In genomic region chr1:26571381-26571780, GRCh38 we compare ENCODE assay signal across 30 cellular contexts.
"Had no signal": no experiment of that assay in that cellular context is flagged by ENCODE, and none has a peak within 500 bp of the region (broad histone marks: within the 10 kb centered on the region; RNA-seq: fewer than 3 reads in every experiment).

No MANE protein-coding gene starts in this region.

- H3K27ac Mint-ChIP-seq: activated CD4-positive, alpha-beta memory T cell treated with anti-CD3 and anti-CD28 coated beads, Interleukin-2, amount 10 ng/mL, durations not matched to agents 7 days and 5 days; activated CD8-positive, alpha-beta memory T cell treated with anti-CD3 and anti-CD28 coated beads, Interleukin-2, amount 10 ng/mL, durations not matched to agents 7 days and 5 days; activated naive CD4-positive, alpha-beta T cell treated with anti-CD3 and anti-CD28 coated beads for 36 hours had no signal

- H3K4me3 ChIP-seq: ascending aorta, cardiac muscle cell, MG63, SJCRH30, SK-N-MC had no signal

- H3K27ac ChIP-seq: ascending aorta, cardiac muscle cell, SJCRH30, SK-N-MC, WERI-Rb-1 had no signal

- DNase-seq: activated CD4-positive, alpha-beta memory T cell treated with anti-CD3 and anti-CD28 coated beads, Interleukin-2, amount 10 ng/mL, durations not matched to agents 7 days and 5 days; activated CD4-positive, alpha-beta T cell treated with anti-CD3 and anti-CD28 coated beads, Interleukin-2, amount 50 U/mL, for 1 hour; activated CD4-positive, CD25-positive, alpha-beta regulatory T cell; activated CD8-positive, alpha-beta memory T cell treated with anti-CD3 and anti-CD28 coated beads for 24 hours; activated CD8-positive, alpha-beta memory T cell treated with anti-CD3 and anti-CD28 coated beads, Interleukin-2, amount 10 ng/mL, durations not matched to agents 7 days and 5 days; activated CD8-positive, alpha-beta memory T cell treated with anti-CD3 and anti-CD28 coated beads, Interleukin-2, amount 50 U/mL, for 48 hours; activated gamma-delta T cell treated with Interleukin-2 at 50 U/mL for 16 hours; activated naive CD4-positive, alpha-beta T cell treated with anti-CD3 and anti-CD28 coated beads for 36 hours; amygdala; Kasumi-1; MG63; NCI-H1048; NCI-H1105 treated with DMSO at 0.1 percent for 48 hours; NCI-H1436; NCI-H1694; NCI-H1930; NCI-H2081 treated with DMSO at 0.1 percent for 48 hours; NCI-H226; NCI-H446 treated with DMSO at 0.1 percent for 48 hours; NCI-H524; SHP77; SJCRH30; T1000; WERI-Rb-1 had no signal

- H3K9me3 ChIP-seq: ascending aorta, MG63, SJCRH30 had no signal

- H3K27me3 ChIP-seq: ascending aorta, cardiac muscle cell, MG63, SJCRH30 had no signal

- H3K4me3 Mint-ChIP-seq: activated CD4-positive, alpha-beta memory T cell treated with anti-CD3 and anti-CD28 coated beads, Interleukin-2, amount 10 ng/mL, durations not matched to agents 7 days and 5 days; activated CD8-positive, alpha-beta memory T cell treated with anti-CD3 and anti-CD28 coated beads, Interleukin-2, amount 10 ng/mL, durations not matched to agents 7 days and 5 days; activated naive CD4-positive, alpha-beta T cell treated with anti-CD3 and anti-CD28 coated beads for 36 hours; central memory CD8-positive, alpha-beta T cell had no signal

- H3K4me1 ChIP-seq: ascending aorta, SJCRH30 had no signal

- ATAC-seq: activated CD8-positive, alpha-beta memory T cell treated with anti-CD3 and anti-CD28 coated beads, Interleukin-2, amount 10 ng/mL, durations not matched to agents 7 days and 5 days; activated naive CD4-positive, alpha-beta T cell treated with anti-CD3 and anti-CD28 coated beads, Interleukin-2, amount 50 U/mL, for 72 hours; Panc1 had no signal

- H3K36me3 ChIP-seq: ascending aorta, MG63, SJCRH30 had no signal

- H3K27me3 Mint-ChIP-seq: activated CD4-positive, alpha-beta memory T cell treated with anti-CD3 and anti-CD28 coated beads, Interleukin-2, amount 10 ng/mL, durations not matched to agents 7 days and 5 days; activated CD8-positive, alpha-beta memory T cell treated with anti-CD3 and anti-CD28 coated beads, Interleukin-2, amount 10 ng/mL, durations not matched to agents 7 days and 5 days; central memory CD8-positive, alpha-beta T cell had no signal

- H3K9me3 Mint-ChIP-seq: activated CD4-positive, alpha-beta memory T cell treated with anti-CD3 and anti-CD28 coated beads, Interleukin-2, amount 10 ng/mL, durations not matched to agents 7 days and 5 days; activated naive CD4-positive, alpha-beta T cell treated with anti-CD3 and anti-CD28 coated beads for 36 hours; activated naive CD4-positive, alpha-beta T cell treated with anti-CD3 and anti-CD28 coated beads, Interleukin-2, amount 50 U/mL, for 72 hours; central memory CD8-positive, alpha-beta T cell had no signal
